Comparison of ENCODE assay signal across 1 cellular context in genomic region chr6:56713285-56713684, GRCh38.
TF ChIP-seq lines count a peak whose summit lies in the region.

No MANE protein-coding gene starts in this region.

TF ChIP-seq in SK-N-SH, 30 proteins besides CTCF, POLR2A, EP300 and RAD21 (continued from another document):
- TF ChIP-seq REST (IDR thresholded peaks at IDR 0.05; ENCODE audit: low read depth, low read length), result no peak
- no peak for TF ChIP-seq RFX5 (IDR thresholded peaks at IDR 0.05; ENCODE audit: low read length)
- no peak for TF ChIP-seq GABPA (IDR thresholded peaks at IDR 0.05; ENCODE audit: low read depth)
- peak; percentile 47; the same call in 1 of the 2 replicates for TF ChIP-seq PBX3 (IDR thresholded peaks at IDR 0.05)
- peak; percentile 39; the same call in 1 of the 2 replicates for TF ChIP-seq TAF1 (IDR thresholded peaks at IDR 0.05; ENCODE audit: borderline replicate concordance, low read depth, low read length)
- peak; percentile 62; the same call in 1 of the 2 replicates for TF ChIP-seq POLR2AphosphoS5 (IDR thresholded peaks at IDR 0.05; ENCODE audit: low read depth, low read length)
- no peak for TF ChIP-seq EZH2phosphoT487 (IDR thresholded peaks at IDR 0.05; ENCODE audit: borderline replicate concordance, low read depth)
- TF ChIP-seq GATA2 (CRISPR knock-in tag; IDR thresholded peaks at IDR 0.05), result no peak
- TF ChIP-seq MXI1 (IDR thresholded peaks at IDR 0.05; ENCODE audit: low read depth, low read length), result no peak
- no peak for TF ChIP-seq FOXM1 (IDR thresholded peaks at IDR 0.05; ENCODE audit: low read depth)
- peak; percentile 76 for TF ChIP-seq TCF12 (IDR thresholded peaks at IDR 0.05)
- TF ChIP-seq FOSL2 (IDR thresholded peaks at IDR 0.05; ENCODE audit: borderline replicate concordance, low read depth), result peak; percentile 72; the same call in 1 of the 2 replicates
- TF ChIP-seq RCOR1 (IDR thresholded peaks at IDR 0.05; ENCODE audit: low read length), result no peak
- no peak for TF ChIP-seq SMC3 (IDR thresholded peaks at IDR 0.05; ENCODE audit: low read depth, low read length)
- no peak for TF ChIP-seq TEAD4 (IDR thresholded peaks at IDR 0.05; ENCODE audit: borderline replicate concordance, insufficient read depth)
- TF ChIP-seq JUND (IDR thresholded peaks at IDR 0.05), result peak; percentile 76
- TF ChIP-seq IRF3 (IDR thresholded peaks at IDR 0.05; ENCODE audit: low read depth, low read length), result no peak
- TF ChIP-seq USF2 (IDR thresholded peaks at IDR 0.05; ENCODE audit: borderline replicate concordance, low read depth, low read length), result no peak
- TF ChIP-seq YY1 (IDR thresholded peaks at IDR 0.05; ENCODE audit: low read depth), result no peak
- TF ChIP-seq NFIC (IDR thresholded peaks at IDR 0.05; ENCODE audit: borderline replicate concordance), result peak; percentile 63
- TF ChIP-seq SIN3A (IDR thresholded peaks at IDR 0.05; ENCODE audit: borderline replicate concordance, low read depth, low read length), result no peak
